22 cellular contexts compared by ENCODE assay signal in the genomic region with DNA sequence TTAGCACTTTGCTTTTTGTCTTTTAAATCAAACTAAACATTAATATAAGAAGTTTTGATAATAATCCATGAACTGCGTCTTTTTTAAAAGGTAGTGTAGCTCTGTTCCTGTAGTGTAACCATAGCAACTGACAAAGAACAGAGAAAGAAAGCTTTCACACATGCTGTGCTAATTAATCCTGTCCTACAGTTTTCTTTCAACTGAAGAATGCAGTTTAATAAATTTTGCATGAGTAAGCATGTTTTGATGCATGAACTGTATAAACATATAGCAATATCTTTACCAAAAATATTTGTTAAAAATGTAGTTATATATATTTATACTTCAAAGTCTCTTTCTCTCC.
DNase-seq lines count a peak whose midpoint lies in the region; ATAC-seq, FAIRE-seq and TF ChIP-seq lines count a peak whose summit lies in the region.
"Had no signal": no experiment of that assay in that cellular context is flagged by ENCODE, and none has a peak within 500 bp of the region (broad histone marks: within the 10 kb centered on the region; RNA-seq: fewer than 3 reads in every experiment).

No MANE protein-coding gene starts in this region.

- peak overlapping the region; percentile 83; the same call in 1 of the 2 replicates for H3K27ac Mint-ChIP-seq in GM23338
- H3K27ac Mint-ChIP-seq: activated CD4-positive, alpha-beta T cell treated with anti-CD3 and anti-CD28 coated beads for 36 hours; naive thymus-derived CD4-positive, alpha-beta T cell; T-helper 2 cell treated with Interferon-gamma antibody and Interleukin-4, amounts not matched to agents 5 μg/mL and 100 μg/mL, for 36 hours had no signal

- no peak for TF ChIP-seq CTCF in GM23338 (conservative IDR thresholded peaks at IDR 0.05; ENCODE audit: low read depth in 2 of 2)
- TF ChIP-seq CTCF in GM12878 (IDR thresholded peaks at IDR 0.05 in 2 of 3, conservative IDR thresholded peaks at IDR 0.05 in 1 of 3; ENCODE audit: control insufficient read depth in 2 of 3, extremely low read depth in 1 of 3, insufficient read depth in 1 of 3, low read depth in 3 of 3, low read length in 3 of 3), result no peak

- H2AFZ ChIP-seq in GM23338, result no peak overlapping the region
- no peak overlapping the region for H2AFZ ChIP-seq in GM12878 (ENCODE audit: control insufficient read depth, low read depth, low read length)

- no peak for TF ChIP-seq RAD21 in GM12878 (IDR thresholded peaks at IDR 0.05; ENCODE audit: insufficient read depth, low read depth, low read length)

- H3F3A ChIP-seq in GM23338 (replicated peaks; ENCODE audit: low read depth), result no peaks in the 10 kb centered on the region

- FAIRE-seq in GM12878 (lab: Jason Lieb, UNC), result no peak
- FAIRE-seq: astrocyte had no signal

- no peak overlapping the region for H2BK15ac ChIP-seq in mesendoderm (replicated peaks; ENCODE audit: low read depth)

- RAD21 ChIA-PET in GM12878 (lab: Charles Lee; ENCODE audit: unreplicated experiment), result interaction anchor here (1.0 kb wide), 1 partner anchor 96 kb away, joined by 3 read pairs; no protein-coding TSS in a partner anchor

- peak overlapping the region; percentile 18; the same call in 1 of the 3 replicates for H3K4me3 Mint-ChIP-seq in GM23338
- H3K4me3 Mint-ChIP-seq: activated CD4-positive, alpha-beta T cell treated with anti-CD3 and anti-CD28 coated beads for 36 hours; naive thymus-derived CD4-positive, alpha-beta T cell; T-helper 2 cell treated with Interferon-gamma antibody and Interleukin-4, amounts not matched to agents 5 μg/mL and 100 μg/mL, for 36 hours had no signal

- H3K36me3 ChIP-seq in GM23338 (ENCODE audit: insufficient read depth), result no peaks in the 10 kb centered on the region
- H3K36me3 ChIP-seq in GM12878 (ENCODE audit: control insufficient read depth in 2 of 2, insufficient read depth in 2 of 2, low read length in 1 of 2), result no peaks in the 10 kb centered on the region
- no peaks in the 10 kb centered on the region for H3K36me3 ChIP-seq in mesendoderm (ENCODE audit: control insufficient read depth, insufficient read depth, low read length)
- H3K36me3 ChIP-seq: esophagus squamous epithelium, right atrium auricular region had no signal

- H3K9me3 ChIP-seq in GM12878 (replicated peaks; ENCODE audit: control insufficient read depth, insufficient read depth, low read length), result no peaks in the 10 kb centered on the region
- H3K9me3 ChIP-seq: esophagus squamous epithelium, right atrium auricular region had no signal

- SMC1A ChIA-PET in GM12878 (lab: Charles Lee; ENCODE audit: uncharacterized antibody, unreplicated experiment), result interaction anchor here (0.6 to 1.6 kb wide), 6 partner anchors 9 to 244 kb away, joined by 3 to 4 read pairs (median 3); no protein-coding TSS in a partner anchor

- no peaks in the 10 kb centered on the region for H3K9me3 Mint-ChIP-seq in GM23338
- H3K9me3 Mint-ChIP-seq: naive thymus-derived CD4-positive, alpha-beta T cell; T-helper 2 cell treated with Interferon-gamma antibody and Interleukin-4, amounts not matched to agents 5 μg/mL and 100 μg/mL, for 36 hours had no signal

- H3K27me3 Mint-ChIP-seq in GM23338 (ENCODE audit: insufficient read depth, low read depth, poor library complexity), result no peaks in the 10 kb centered on the region
- H3K27me3 Mint-ChIP-seq: activated CD4-positive, alpha-beta T cell treated with anti-CD3 and anti-CD28 coated beads for 36 hours; naive thymus-derived CD4-positive, alpha-beta T cell had no signal

- no peak overlapping the region for H3K23ac ChIP-seq in mesendoderm (ENCODE audit: low read length)

- DNase-seq in GM23338 (ENCODE audit: low spot score) (peak; percentile 60), NCI-H1694 treated with DMSO at 0.1 percent for 48 hours (lab: John Stamatoyannopoulos, UW) (peak; percentile 15), GM12878 (ENCODE audit: low read depth, low spot score) (no peak), mesendoderm (peak; percentile 72), globus pallidus (ENCODE audit: low spot score) (no peak), nucleus accumbens (lab: John Stamatoyannopoulos, UW) (no peak)
- DNase-seq in stimulated activated CD4-positive, alpha-beta T cell treated with anti-CD3 and anti-CD28 coated beads, Interleukin-12 subunit alpha, Interleukin-12 subunit beta, amount 100 ng/mL, for 4 hours, result no peak
- DNase-seq: activated CD4-positive, alpha-beta T cell treated with anti-CD3 and anti-CD28 coated beads for 36 hours; activated CD8-positive, alpha-beta memory T cell treated with anti-CD3 and anti-CD28 coated beads, Interleukin-2, amount 50 U/mL, for 48 hours; activated naive CD4-positive, alpha-beta T cell; AML-193; Calu3; esophagus squamous epithelium; GDM1; Kasumi-1; naive thymus-derived CD4-positive, alpha-beta T cell; SIG-M5; stimulated activated CD4-positive, alpha-beta T cell treated with anti-CD3 and anti-CD28 coated beads, Interleukin-1b, Interleukin-23, amount 100 ng/mL, for 48 hours had no signal

- H3K4me2 ChIP-seq in GM23338 (no peak overlapping the region), GM12878 (ENCODE audit: control insufficient read depth, insufficient read depth) (no peak overlapping the region), mesendoderm (ENCODE audit: low read length) (no peak overlapping the region)

- WGBS in GM12878 (ENCODE audit: insufficient coverage, insufficient replicate concordance, low lambda C conversion rate, missing lambda C conversion rate), result 86% methylated on average over 1 of the region's 1 CpG
- no CpG with 5 or more reads among the region's 1 CpG for WGBS in mesendoderm (ENCODE audit: extremely low coverage, insufficient coverage, low lambda C conversion rate)

- no peak overlapping the region for H3K18ac ChIP-seq in mesendoderm (ENCODE audit: low read length)

- H4K5ac ChIP-seq in mesendoderm (ENCODE audit: low read length), result no peak overlapping the region

- H3K9me2 ChIP-seq in GM23338 (ENCODE audit: insufficient read depth), result no peaks in the 10 kb centered on the region

- ATAC-seq in GM23338 (peak; percentile 66), GM12878 (0 out of 3 replicates have a peak, but pooled peaks have one; percentile 20), GM21526 (IDR thresholded peaks at IDR 0.05; ENCODE audit: low FRiP score, unreplicated experiment) (no peak)
- ATAC-seq: activated CD4-positive, alpha-beta T cell treated with anti-CD3 and anti-CD28 coated beads for 36 hours; naive thymus-derived CD4-positive, alpha-beta T cell had no signal

- no TSS peak for BruUV-seq in GM12878 (replicated peaks; lab: Mats Ljungman, UMichigan)

- in situ Hi-C loops in GM12878 (cut with MboI), result no loop called here

- no peak for TF ChIP-seq EP300 in GM12878 (IDR thresholded peaks at IDR 0.05; ENCODE audit: borderline replicate concordance in 1 of 2, control insufficient read depth in 1 of 2, low read depth in 2 of 2, low read length in 2 of 2)

- no peaks in the 10 kb centered on the region for H4K20me1 ChIP-seq in GM23338 (replicated peaks; ENCODE audit: insufficient read depth)
- H4K20me1 ChIP-seq in GM12878 (ENCODE audit: control insufficient read depth, insufficient read depth), result no peaks in the 10 kb centered on the region

- H3K4me1 Mint-ChIP-seq in GM23338, result peaks cover 29% of the 10 kb centered on the region
- H3K4me1 Mint-ChIP-seq: activated CD4-positive, alpha-beta T cell treated with anti-CD3 and anti-CD28 coated beads for 36 hours; naive thymus-derived CD4-positive, alpha-beta T cell had no signal

- no peak overlapping the region for H3K56ac ChIP-seq in mesendoderm (ENCODE audit: low read length)

- no peak overlapping the region for H2AK5ac ChIP-seq in mesendoderm (ENCODE audit: low read length)

- H3K4me1 ChIP-seq in GM23338 (ENCODE audit: insufficient read depth) (peaks cover 27% of the 10 kb centered on the region), GM12878 (ENCODE audit: control insufficient read depth, insufficient read depth, low read length) (peaks cover 9% of the 10 kb centered on the region; the same call in 1 of the 2 replicates), mesendoderm (ENCODE audit: control insufficient read depth, low read depth, low read length) (peaks cover 3% of the 10 kb centered on the region)
- H3K4me1 ChIP-seq: esophagus squamous epithelium, right atrium auricular region had no signal

- peaks cover 7% of the 10 kb centered on the region; the same call in 2 of the 3 replicates for H3K36me3 Mint-ChIP-seq in GM23338 (ENCODE audit: low read depth)
- H3K36me3 Mint-ChIP-seq: naive thymus-derived CD4-positive, alpha-beta T cell had no signal

- H3K27me3 ChIP-seq in GM23338 (ENCODE audit: insufficient read depth), result no peaks in the 10 kb centered on the region
- H3K27me3 ChIP-seq in GM12878 (replicated peaks in 1 of 2; ENCODE audit: control insufficient read depth in 2 of 2, insufficient read depth in 2 of 2, low read length in 1 of 2), result no peaks in the 10 kb centered on the region
- no peaks in the 10 kb centered on the region for H3K27me3 ChIP-seq in mesendoderm (ENCODE audit: insufficient read depth, low read length, poor library complexity)
- H3K27me3 ChIP-seq: esophagus squamous epithelium, right atrium auricular region had no signal

- H2BK5ac ChIP-seq in mesendoderm (ENCODE audit: low read length), result no peak overlapping the region

- H4K8ac ChIP-seq in mesendoderm (ENCODE audit: low read depth, low read length), result no peak overlapping the region

- POLR2A ChIA-PET in GM12878 (lab: Charles Lee), result no interaction called here

- H2BK120ac ChIP-seq in mesendoderm (ENCODE audit: low read depth, low read length), result no peak overlapping the region

- no peak overlapping the region for H3K4ac ChIP-seq in mesendoderm (ENCODE audit: low read depth, low read length)

- no peak for TF ChIP-seq POLR2A in GM12878 (IDR thresholded peaks at IDR 0.05; ENCODE audit: low read depth, low read length)

- intact Hi-C loops in GM12878 (cut with micrococcal nuclease; ENCODE audit: unreplicated experiment), result no loop called here

- no peak overlapping the region for H3K27ac ChIP-seq in GM23338 (ENCODE audit: low read depth)
- no peak overlapping the region for H3K27ac ChIP-seq in GM12878 (ENCODE audit: control insufficient read depth, insufficient read depth)
- no peak overlapping the region for H3K27ac ChIP-seq in mesendoderm (ENCODE audit: low read depth, low read length)
- H3K27ac ChIP-seq: esophagus squamous epithelium, right atrium auricular region had no signal

- H3K4me3 ChIP-seq in GM23338 (no peak overlapping the region), GM12878 (no peak overlapping the region), mesendoderm (ENCODE audit: low read length) (no peak overlapping the region)
- H3K4me3 ChIP-seq: esophagus squamous epithelium, right atrium auricular region had no signal

- H3K79me2 ChIP-seq in GM23338 (replicated peaks; ENCODE audit: insufficient read depth) (no peaks in the 10 kb centered on the region), GM12878 (ENCODE audit: control insufficient read depth, insufficient read depth, low read length) (no peaks in the 10 kb centered on the region), mesendoderm (ENCODE audit: control insufficient read depth, insufficient read depth, low read length) (no peaks in the 10 kb centered on the region)

- CTCF ChIA-PET in GM12878 (lab: Yijun Ruan, JAX), result interaction anchor here (1.0 to 2.2 kb wide), 6 partner anchors 9 to 237 kb away, joined by 3 to 6 read pairs (median 4); no protein-coding TSS in a partner anchor

- no peaks in the 10 kb centered on the region for H3K79me1 ChIP-seq in mesendoderm (ENCODE audit: low read length)

- H3K9ac ChIP-seq in GM12878 (ENCODE audit: control insufficient read depth, insufficient read depth, low read length) (no peak overlapping the region), mesendoderm (ENCODE audit: low read length) (no peak overlapping the region)

Comparison
In these comparisons a context has a peak if more than half of its experiments do, and no peak if none do; other contexts are left out.
1. DNase-seq: peak in GM23338 (single experiment), NCI-H1694 treated with DMSO at 0.1 percent for 48 hours (single experiment) and mesendoderm (single experiment); none in GM12878 (single experiment), globus pallidus (single experiment), nucleus accumbens (0 of 56) and stimulated activated CD4-positive, alpha-beta T cell treated with anti-CD3 and anti-CD28 coated beads, Interleukin-12 subunit alpha, Interleukin-12 subunit beta, amount 100 ng/mL, for 4 hours (single experiment).